In the genomic region with DNA sequence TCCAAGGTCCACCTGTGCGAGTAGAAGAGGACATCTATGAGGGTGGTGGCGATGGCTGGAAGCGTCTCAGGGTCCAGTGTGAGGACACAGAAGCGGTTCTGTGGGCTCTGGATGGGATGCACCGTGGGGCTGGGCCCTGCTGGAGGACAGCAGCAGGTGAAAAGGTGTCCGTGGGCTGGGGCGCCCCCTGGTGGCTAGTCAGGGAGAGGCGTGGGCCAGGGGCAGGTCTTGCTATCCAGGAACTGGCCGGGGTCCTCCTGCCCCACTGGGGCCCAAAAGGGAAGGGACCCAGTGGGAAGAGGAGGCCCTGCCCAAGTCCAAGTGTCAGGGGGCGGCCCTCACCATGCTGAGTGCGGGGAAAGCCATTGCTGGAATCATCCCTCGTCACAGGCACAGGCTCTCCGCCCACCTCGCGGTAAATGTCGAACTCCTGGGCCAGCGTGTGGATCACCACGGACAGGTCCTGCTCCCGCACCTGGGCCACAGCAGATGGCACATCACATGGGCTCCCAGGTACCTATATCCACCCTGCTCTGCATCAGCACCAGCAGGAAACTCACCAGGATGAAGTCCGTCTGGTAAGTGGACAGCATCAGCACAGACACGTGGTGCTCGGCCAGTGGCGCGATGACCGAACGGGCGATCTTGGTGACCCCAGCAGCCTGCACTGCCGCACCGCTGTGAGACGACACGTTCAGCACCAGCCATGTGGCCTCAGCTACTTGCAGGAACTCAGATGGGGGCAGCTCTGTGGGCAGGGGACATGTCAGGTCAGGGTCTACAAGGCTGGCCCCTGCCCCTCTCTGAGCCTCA, we compare ENCODE assay signal across 9 cellular contexts. TPM values are rescaled to one million over a fixed set of nuclear protein-coding genes. Genes with fewer than 3 reads are reported as not detected.
DNase-seq lines count a peak whose midpoint lies in the region; TF ChIP-seq lines count a peak whose summit lies in the region.
"Had no signal": no experiment of that assay in that cellular context is flagged by ENCODE, and none has a peak within 500 bp of the region (broad histone marks: within the 10 kb centered on the region; RNA-seq: fewer than 3 reads in every experiment).

No MANE protein-coding gene starts in this region.

- H3K27ac ChIP-seq in coronary artery: peak overlapping the region in 1 of 2 donors; percentile 95

- intact Hi-C loops in activated CD4-positive, alpha-beta T cell treated with anti-CD3 and anti-CD28 coated beads, Interleukin-2, amount 10 ng/mL, durations not matched to agents 24 days and 14 days (cut with micrococcal nuclease): loop anchor here (1.0 kb wide), 4 partner anchors 24 to 179 kb away; a partner anchor contains a TSS

- no peaks in the 10 kb centered on the region for H3K9me3 Mint-ChIP-seq in activated CD4-positive, alpha-beta T cell treated with anti-CD3 and anti-CD28 coated beads, Interleukin-2, amount 10 ng/mL, durations not matched to agents 24 days and 14 days

- no peak overlapping the region for H3K4me3 ChIP-seq in coronary artery

- no peak overlapping the region for H3K4me3 Mint-ChIP-seq in activated CD4-positive, alpha-beta T cell treated with anti-CD3 and anti-CD28 coated beads, Interleukin-2, amount 10 ng/mL, durations not matched to agents 24 days and 14 days

- no peaks in the 10 kb centered on the region for H3K27me3 Mint-ChIP-seq in activated CD4-positive, alpha-beta T cell treated with anti-CD3 and anti-CD28 coated beads, Interleukin-2, amount 10 ng/mL, durations not matched to agents 24 days and 14 days

- DNase-seq in NCI-H1417 (lab: John Stamatoyannopoulos, UW) (peak; percentile 21 to 42 (median 35)), NCI-H1417 treated with DMSO at 0.1 percent for 48 hours (lab: John Stamatoyannopoulos, UW) (no peak), NCI-H1694 (lab: John Stamatoyannopoulos, UW) (peak; percentile 38), coronary artery (ENCODE audit: low spot score) (no peak), mucosa of gallbladder (ENCODE audit: low spot score) (peak; percentile 74), epidermal melanocyte (ENCODE audit: insufficient read length, low spot score) (no peak)
- peak; percentile 96 for DNase-seq in activated CD4-positive, alpha-beta T cell treated with anti-CD3 and anti-CD28 coated beads, Interleukin-2, amount 10 ng/mL, durations not matched to agents 24 days and 14 days
- DNase-seq in stimulated activated CD8-positive, alpha-beta memory T cell treated with anti-CD3 and anti-CD28 coated beads, Interleukin-7, amount 100 ng/mL, for 48 hours (ENCODE audit: extremely low read depth in 1 of 2, low read depth in 1 of 2): peak; percentile 72 to 73

- H3K27ac Mint-ChIP-seq in activated CD4-positive, alpha-beta T cell treated with anti-CD3 and anti-CD28 coated beads, Interleukin-2, amount 10 ng/mL, durations not matched to agents 24 days and 14 days: peak overlapping the region; percentile 79

- H3K4me1 Mint-ChIP-seq in activated CD4-positive, alpha-beta T cell treated with anti-CD3 and anti-CD28 coated beads, Interleukin-2, amount 10 ng/mL, durations not matched to agents 24 days and 14 days: peaks cover 62% of the 10 kb centered on the region

- H3K36me3 Mint-ChIP-seq in activated CD4-positive, alpha-beta T cell treated with anti-CD3 and anti-CD28 coated beads, Interleukin-2, amount 10 ng/mL, durations not matched to agents 24 days and 14 days (ENCODE audit: low read depth): peaks cover 11% of the 10 kb centered on the region

- TF ChIP-seq CTCF in coronary artery (IDR thresholded peaks at IDR 0.05): peak; percentile 84

RNA-seq across cellular contexts. Expression of a gene that starts 2.3 kb away (rescaled TPM):
- total RNA-seq in activated CD4-positive, alpha-beta T cell treated with anti-CD3 and anti-CD28 coated beads, Interleukin-2, amount 10 ng/mL, durations not matched to agents 24 days and 14 days: 4.7 and 7.3 TPM in 2 replicates
- total RNA-seq in mucosa of gallbladder: 19.1 TPM

RNA-seq across cellular contexts. Expression of a gene that starts 20.4 kb away (rescaled TPM):
- 61.0 and 62.8 TPM in 2 replicates for total RNA-seq in activated CD4-positive, alpha-beta T cell treated with anti-CD3 and anti-CD28 coated beads, Interleukin-2, amount 10 ng/mL, durations not matched to agents 24 days and 14 days
- total RNA-seq in mucosa of gallbladder: 4.7 TPM
- total RNA-seq: glomerular endothelial cell had no signal

RNA-seq across cellular contexts. Expression of a gene that starts 39.7 kb away (rescaled TPM):
- total RNA-seq in activated CD4-positive, alpha-beta T cell treated with anti-CD3 and anti-CD28 coated beads, Interleukin-2, amount 10 ng/mL, durations not matched to agents 24 days and 14 days: 18.9 and 19.3 TPM in 2 replicates
- total RNA-seq in mucosa of gallbladder: 48.4 TPM

RNA-seq across cellular contexts. Expression of a gene that starts 40.5 kb away (rescaled TPM):
- 509 and 511 TPM in 2 replicates for total RNA-seq in activated CD4-positive, alpha-beta T cell treated with anti-CD3 and anti-CD28 coated beads, Interleukin-2, amount 10 ng/mL, durations not matched to agents 24 days and 14 days
- 17.8 TPM for total RNA-seq in mucosa of gallbladder

Comparison
In these comparisons a context has a peak if more than half of its experiments do, and no peak if none do; other contexts are left out.
1. DNase-seq: peak in NCI-H1417 (3 of 3), NCI-H1694 (single experiment), activated CD4-positive, alpha-beta T cell treated with anti-CD3 and anti-CD28 coated beads, Interleukin-2, amount 10 ng/mL, durations not matched to agents 24 days and 14 days (single experiment), mucosa of gallbladder (single experiment) and stimulated activated CD8-positive, alpha-beta memory T cell treated with anti-CD3 and anti-CD28 coated beads, Interleukin-7, amount 100 ng/mL, for 48 hours (2 of 2); none in NCI-H1417 treated with DMSO at 0.1 percent for 48 hours (single experiment), coronary artery (single experiment) and epidermal melanocyte (single experiment).
2. RNA of a gene that starts 20.4 kb away (total RNA-seq): 61.0 to 62.8 TPM in activated CD4-positive, alpha-beta T cell treated with anti-CD3 and anti-CD28 coated beads, Interleukin-2, amount 10 ng/mL, durations not matched to agents 24 days and 14 days; 4.7 TPM in mucosa of gallbladder (single experiment); every median in the first group is over 10 times any median in the second.